ENCODE assay signal across 23 cellular contexts in genomic region chr16:50916040-50916439, GRCh38.
"Had no signal": no experiment of that assay in that cellular context is flagged by ENCODE, and none has a peak within 500 bp of the region (broad histone marks: within the 10 kb centered on the region; RNA-seq: fewer than 3 reads in every experiment).

No MANE protein-coding gene starts in this region.

- H3K4me3 ChIP-seq: K562, SJSA1, SK-N-MC had no signal

- ATAC-seq: K562, Panc1, PC-3, T-cell had no signal

- H3K36me3 ChIP-seq: SJSA1 had no signal

- H3K9ac ChIP-seq: KMS-11 had no signal

- H3K4me2 ChIP-seq: KMS-11 had no signal

- DNase-seq: Kasumi-1; MM.1S; NCI-H1092 treated with DMSO at 0.1 percent for 48 hours; NCI-H1436; NCI-H187; NCI-H2081 treated with DMSO at 0.1 percent for 48 hours; NCI-H2171; NCI-H226; NCI-H446; NCI-H524; NCI-H526 treated with DMSO at 0.1 percent for 48 hours; NCI-H748 treated with DMSO at 0.1 percent for 48 hours; NK-92 treated with Interleukin-12 subunit alpha and Interleukin-12 subunit beta, amount 100 ng/mL, for 24 hours; PC-3; Right ventricle myocardium superior; SIG-M5; SW 1271; T-cell had no signal

- H3K4me1 ChIP-seq: SJSA1 had no signal

- H3K9me3 ChIP-seq: SJSA1 had no signal

- H3K27ac ChIP-seq: KMS-11, SJSA1, SK-N-MC had no signal

- H3K27me3 ChIP-seq: SJSA1 had no signal
